In genomic region chr1:93171549-93172050, GRCh38 we compare ENCODE assay signal across 15 cellular contexts.
DNase-seq lines count a peak whose midpoint lies in the region; TF ChIP-seq lines count a peak whose summit lies in the region.
"Had no signal": no experiment of that assay in that cellular context is flagged by ENCODE, and none has a peak within 500 bp of the region (broad histone marks: within the 10 kb centered on the region; RNA-seq: fewer than 3 reads in every experiment).

No MANE protein-coding gene starts in this region.

- in situ Hi-C loops in GM13976 (cut with MboI; ENCODE audit: low sequenced_read_pairs, unreplicated experiment), result no loop called here

- no peaks in the 10 kb centered on the region for H3K27me3 Mint-ChIP-seq in T-helper 2 cell treated with Interferon-gamma antibody and Interleukin-4, amounts not matched to agents 5 μg/mL and 100 μg/mL, for 36 hours (ENCODE audit: low read depth)
- peaks cover 4% of the 10 kb centered on the region for H3K27me3 Mint-ChIP-seq in nephron progenitor cell (ENCODE audit: low read depth, poor library complexity)

- H3K9me3 Mint-ChIP-seq in T-helper 2 cell treated with Interferon-gamma antibody and Interleukin-4, amounts not matched to agents 5 μg/mL and 100 μg/mL, for 36 hours, result peaks cover 24% of the 10 kb centered on the region
- H3K9me3 Mint-ChIP-seq in nephron progenitor cell, result peaks cover 52% of the 10 kb centered on the region

- peak overlapping the region; percentile 47 for H3K4me3 ChIP-seq in adipocyte (ENCODE audit: low read length)
- H3K4me3 ChIP-seq: esophagus squamous epithelium had no signal

- peak overlapping the region; percentile 88 for H3K4me3 Mint-ChIP-seq in T-helper 2 cell treated with Interferon-gamma antibody and Interleukin-4, amounts not matched to agents 5 μg/mL and 100 μg/mL, for 36 hours
- H3K4me3 Mint-ChIP-seq in nephron progenitor cell, result no peak overlapping the region
- H3K4me3 Mint-ChIP-seq: H9 had no signal

- peak overlapping the region; percentile 87 for H3K27ac Mint-ChIP-seq in T-helper 2 cell treated with Interferon-gamma antibody and Interleukin-4, amounts not matched to agents 5 μg/mL and 100 μg/mL, for 36 hours
- peak overlapping the region; percentile 95 for H3K27ac Mint-ChIP-seq in nephron progenitor cell

- H3K36me3 Mint-ChIP-seq in T-helper 2 cell treated with Interferon-gamma antibody and Interleukin-4, amounts not matched to agents 5 μg/mL and 100 μg/mL, for 36 hours (ENCODE audit: low read depth), result peaks cover 66% of the 10 kb centered on the region
- peaks cover 85% of the 10 kb centered on the region for H3K36me3 Mint-ChIP-seq in nephron progenitor cell (ENCODE audit: low read depth)

- no peak overlapping the region for H3K9ac ChIP-seq in adipocyte (ENCODE audit: low read length)

- no peaks in the 10 kb centered on the region for H3K27me3 ChIP-seq in adipocyte (replicated peaks; ENCODE audit: control insufficient read depth, insufficient read depth, low read length)
- H3K27me3 ChIP-seq: esophagus squamous epithelium had no signal

- H3K36me3 ChIP-seq in KOPT-K1 (ENCODE audit: insufficient read depth, low read length) (peaks cover 38% of the 10 kb centered on the region), adipocyte (ENCODE audit: control insufficient read depth, insufficient read depth, low read length, severe bottlenecking) (peaks cover 16% of the 10 kb centered on the region)

- TF ChIP-seq CTCF in nephron progenitor cell (IDR thresholded peaks at IDR 0.05), result no peak
- TF ChIP-seq CTCF in GM13976 (IDR thresholded peaks at IDR 0.05; ENCODE audit: borderline replicate concordance, control extremely low read depth, extremely low read depth, insufficient read depth, missing control alignments), result no peak

- peaks cover 34% of the 10 kb centered on the region for H3K4me1 ChIP-seq in adipocyte (ENCODE audit: control insufficient read depth, insufficient read depth, low read length)

- peak overlapping the region; percentile 27 for H3K27ac ChIP-seq in KOPT-K1 (ENCODE audit: low read depth, low read length, poor library complexity, severe bottlenecking)
- H3K27ac ChIP-seq: esophagus squamous epithelium had no signal

- peaks cover 44% of the 10 kb centered on the region for H3K4me1 Mint-ChIP-seq in T-helper 2 cell treated with Interferon-gamma antibody and Interleukin-4, amounts not matched to agents 5 μg/mL and 100 μg/mL, for 36 hours (ENCODE audit: low read depth)
- peaks cover 9% of the 10 kb centered on the region for H3K4me1 Mint-ChIP-seq in nephron progenitor cell

- H3K9me3 ChIP-seq in KOPT-K1 (ENCODE audit: insufficient read depth, low read length, poor library complexity, severe bottlenecking) (peaks cover 11% of the 10 kb centered on the region), adipocyte (ENCODE audit: control insufficient read depth, low read length) (no peaks in the 10 kb centered on the region)
- H3K9me3 ChIP-seq: esophagus squamous epithelium had no signal

- no peak for DNase-seq in T-helper 2 cell treated with Interferon-gamma antibody and Interleukin-4, amounts not matched to agents 5 μg/mL and 100 μg/mL, for 36 hours (ENCODE audit: low spot score)
- DNase-seq in T-helper 2 cell (no peak), adipocyte (ENCODE audit: low read depth) (peak; percentile 63), nephron progenitor cell (no peak), DMS79 (lab: John Stamatoyannopoulos, UW) (no peak), NCI-H69 (lab: John Stamatoyannopoulos, UW) (no peak), GM13976 (ENCODE audit: low spot score) (no peak)
- DNase-seq: 8988T, Calu3, dermis blood vessel endothelial cell, esophagus squamous epithelium, H9, NCI-H1694 treated with DMSO at 0.1 percent for 48 hours, NCI-H510A had no signal
